1 cellular context compared by ENCODE assay signal in genomic region chr5:168073991-168074800, GRCh38.
TF ChIP-seq lines count a peak whose summit lies in the region.

No MANE protein-coding gene starts in this region.

TF ChIP-seq in H1, 55 proteins besides CTCF, POLR2A, EP300 and RAD21 (continued from another document):
- TF ChIP-seq MAX (IDR thresholded peaks at IDR 0.05) (no peak), SIRT6 (IDR thresholded peaks at IDR 0.05; ENCODE audit: low read length) (no peak), SUZ12 (IDR thresholded peaks at IDR 0.05; ENCODE audit: low read length) (no peak)
TF ChIP-seq in H1: peak in this region for 0.
